In the genomic region with DNA sequence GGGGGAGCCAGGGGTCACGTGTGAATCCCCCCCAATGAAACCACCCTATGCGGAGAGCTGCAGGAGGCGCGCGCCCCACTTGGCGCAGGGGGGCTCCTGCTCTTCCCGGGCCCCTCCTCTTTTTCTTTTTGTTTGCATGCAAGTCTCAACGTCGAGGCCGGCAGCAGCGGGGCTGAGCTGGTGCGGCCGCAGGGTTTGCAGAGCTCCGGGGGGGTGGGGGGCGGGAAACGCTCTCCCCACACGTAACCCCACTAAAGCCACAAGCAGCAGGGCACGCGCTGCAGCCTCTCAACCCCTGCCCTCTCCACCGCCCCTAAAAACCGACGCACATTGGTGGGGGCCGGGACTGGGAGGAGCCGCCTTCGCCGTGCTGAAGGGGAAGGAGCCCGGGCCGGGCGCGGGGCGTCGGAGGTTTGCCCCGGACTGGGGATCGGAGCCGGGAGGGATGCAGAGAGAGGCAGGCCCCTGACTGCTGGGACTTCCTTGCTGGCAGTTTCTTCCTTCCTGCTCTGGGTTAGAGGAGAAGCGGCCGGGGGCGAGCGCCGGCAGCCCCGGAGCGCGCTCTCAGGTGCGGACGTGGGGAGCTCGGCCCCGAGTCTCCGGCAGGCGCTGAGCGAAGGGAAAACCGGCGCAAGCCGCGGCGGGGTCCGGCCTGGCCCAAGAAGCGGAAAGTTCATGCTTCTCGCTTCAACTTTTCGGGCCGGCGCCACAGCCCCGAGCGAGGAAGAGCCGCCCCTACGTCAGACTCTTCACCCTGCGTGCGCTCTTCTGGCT, we compare ENCODE assay signal across 1 cellular context.
A peak's percentile ranks its signal among the peaks of the same experiment; 100 is the strongest.
TF ChIP-seq lines count a peak whose summit lies in the region.

No MANE protein-coding gene starts in this region.

TF ChIP-seq in HepG2, 621 proteins besides CTCF, POLR2A, EP300 and RAD21 (continued from another document):
- TF ChIP-seq MAZ (IDR thresholded peaks at IDR 0.05; ENCODE audit: borderline replicate concordance, low read depth, low read length), result no peak
- TF ChIP-seq MAZ (CRISPR knock-in tag; IDR thresholded peaks at IDR 0.05; ENCODE audit: low read depth), result peak; percentile 39; the same call in 1 of the 2 replicates
- TF ChIP-seq ARNT2 (CRISPR knock-in tag; IDR thresholded peaks at IDR 0.05; ENCODE audit: low read depth), result peak; percentile 26; the same call in 1 of the 2 replicates
- no peak for TF ChIP-seq KDM1A (CRISPR knock-in tag; IDR thresholded peaks at IDR 0.05)
- 0 out of 2 replicates have a peak, but pooled peaks have one; percentile 28 for TF ChIP-seq CBX2 (IDR thresholded peaks at IDR 0.05; ENCODE audit: low read depth, low read length)
- no peak for TF ChIP-seq CBX2 (CRISPR knock-in tag; IDR thresholded peaks at IDR 0.05; ENCODE audit: low read depth)
- TF ChIP-seq, protein P1, sequence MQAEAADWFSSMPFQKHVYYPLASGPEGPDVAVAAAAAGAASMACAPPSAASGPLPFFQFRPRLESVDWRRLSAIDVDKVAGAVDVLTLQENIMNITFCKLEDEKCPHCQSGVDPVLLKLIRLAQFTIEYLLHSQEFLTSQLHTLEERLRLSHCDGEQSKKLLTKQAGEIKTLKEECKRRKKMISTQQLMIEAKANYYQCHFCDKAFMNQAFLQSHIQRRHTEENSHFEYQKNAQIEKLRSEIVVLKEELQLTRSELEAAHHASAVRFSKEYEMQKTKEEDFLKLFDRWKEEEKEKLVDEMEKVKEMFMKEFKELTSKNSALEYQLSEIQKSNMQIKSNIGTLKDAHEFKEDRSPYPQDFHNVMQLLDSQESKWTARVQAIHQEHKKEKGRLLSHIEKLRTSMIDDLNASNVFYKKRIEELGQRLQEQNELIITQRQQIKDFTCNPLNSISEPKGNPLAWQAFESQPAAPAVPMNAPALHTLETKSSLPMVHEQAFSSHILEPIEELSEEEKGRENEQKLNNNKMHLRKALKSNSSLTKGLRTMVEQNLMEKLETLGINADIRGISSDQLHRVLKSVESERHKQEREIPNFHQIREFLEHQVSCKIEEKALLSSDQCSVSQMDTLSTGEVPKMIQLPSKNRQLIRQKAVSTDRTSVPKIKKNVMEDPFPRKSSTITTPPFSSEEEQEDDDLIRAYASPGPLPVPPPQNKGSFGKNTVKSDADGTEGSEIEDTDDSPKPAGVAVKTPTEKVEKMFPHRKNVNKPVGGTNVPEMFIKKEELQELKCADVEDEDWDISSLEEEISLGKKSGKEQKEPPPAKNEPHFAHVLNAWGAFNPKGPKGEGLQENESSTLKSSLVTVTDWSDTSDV (CRISPR knock-in tag; IDR thresholded peaks at IDR 0.05), result 0 out of 2 replicates have a peak, but pooled peaks have one; percentile 42
- TF ChIP-seq, protein P2, sequence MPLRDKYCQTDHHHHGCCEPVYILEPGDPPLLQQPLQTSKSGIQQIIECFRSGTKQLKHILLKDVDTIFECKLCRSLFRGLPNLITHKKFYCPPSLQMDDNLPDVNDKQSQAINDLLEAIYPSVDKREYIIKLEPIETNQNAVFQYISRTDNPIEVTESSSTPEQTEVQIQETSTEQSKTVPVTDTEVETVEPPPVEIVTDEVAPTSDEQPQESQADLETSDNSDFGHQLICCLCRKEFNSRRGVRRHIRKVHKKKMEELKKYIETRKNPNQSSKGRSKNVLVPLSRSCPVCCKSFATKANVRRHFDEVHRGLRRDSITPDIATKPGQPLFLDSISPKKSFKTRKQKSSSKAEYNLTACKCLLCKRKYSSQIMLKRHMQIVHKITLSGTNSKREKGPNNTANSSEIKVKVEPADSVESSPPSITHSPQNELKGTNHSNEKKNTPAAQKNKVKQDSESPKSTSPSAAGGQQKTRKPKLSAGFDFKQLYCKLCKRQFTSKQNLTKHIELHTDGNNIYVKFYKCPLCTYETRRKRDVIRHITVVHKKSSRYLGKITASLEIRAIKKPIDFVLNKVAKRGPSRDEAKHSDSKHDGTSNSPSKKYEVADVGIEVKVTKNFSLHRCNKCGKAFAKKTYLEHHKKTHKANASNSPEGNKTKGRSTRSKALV (CRISPR knock-in tag; IDR thresholded peaks at IDR 0.05), result peak; percentile 89
TF ChIP-seq in HepG2: peak in this region for 15.
